In genomic region chr10:63465293-63466167, GRCh38 we compare ENCODE assay signal across 8 cellular contexts. TPM values are rescaled to one million over a fixed set of nuclear protein-coding genes. Genes with fewer than 3 reads are reported as not detected.
A peak's percentile ranks its signal among the peaks of the same experiment; 100 is the strongest.
DNase-seq lines count a peak whose midpoint lies in the region; ATAC-seq and TF ChIP-seq lines count a peak whose summit lies in the region.

JMJD1C (minus strand) TSS chr10:63465977; CDS start chr10:63465662, 315 bp downstream.

- H3K27me3 Mint-ChIP-seq in activated T-helper 17 cell treated with anti-CD3 and anti-CD28 coated beads, Interleukin-2, amount 50 U/mL, for 72 hours: no peaks in the 10 kb centered on the region
- H3K27me3 Mint-ChIP-seq in naive thymus-derived CD8-positive, alpha-beta T cell: no peaks in the 10 kb centered on the region
- H3K27me3 Mint-ChIP-seq in stimulated activated naive CD8-positive, alpha-beta T cell treated with anti-CD3 and anti-CD28 coated beads, Interleukin-15, Interleukin-2, amounts not matched to agents 100 ng/mL and 50 ng/mL, for 24 hours: no peaks in the 10 kb centered on the region

- peak within 1 kb of the TSS; percentile 85 for H3K27ac Mint-ChIP-seq in activated T-helper 17 cell treated with anti-CD3 and anti-CD28 coated beads, Interleukin-2, amount 50 U/mL, for 72 hours
- peak within 1 kb of the TSS; percentile 87 to 97 (median 94) for H3K27ac Mint-ChIP-seq in naive thymus-derived CD8-positive, alpha-beta T cell
- peak within 1 kb of the TSS; percentile 78 for H3K27ac Mint-ChIP-seq in stimulated activated naive CD8-positive, alpha-beta T cell treated with anti-CD3 and anti-CD28 coated beads, Interleukin-15, Interleukin-2, amounts not matched to agents 100 ng/mL and 50 ng/mL, for 24 hours

- no peaks in the 10 kb centered on the region for H3K9me3 Mint-ChIP-seq in activated T-helper 17 cell treated with anti-CD3 and anti-CD28 coated beads, Interleukin-2, amount 50 U/mL, for 72 hours
- H3K9me3 Mint-ChIP-seq in naive thymus-derived CD8-positive, alpha-beta T cell: no peaks in the 10 kb centered on the region
- H3K9me3 Mint-ChIP-seq in stimulated activated naive CD8-positive, alpha-beta T cell treated with anti-CD3 and anti-CD28 coated beads, Interleukin-15, Interleukin-2, amounts not matched to agents 100 ng/mL and 50 ng/mL, for 24 hours: no peaks in the 10 kb centered on the region

- DNase-seq in DMS 273 (lab: John Stamatoyannopoulos, UW; ENCODE audit: unreplicated experiment) (peak; percentile 88), HS-5 (ENCODE audit: low read depth) (peak; percentile 43), RKO (ENCODE audit: low spot score) (peak; percentile 83), fibroblast of mammary gland (ENCODE audit: low read depth) (peak; percentile 81)
- DNase-seq in naive thymus-derived CD8-positive, alpha-beta T cell: peak; percentile 36 to 78 (median 61)

- peak within 1 kb of the TSS; percentile 78 for H3K4me3 ChIP-seq in fibroblast of mammary gland (ENCODE audit: control insufficient read depth, low read depth, low read length)

- H3K4me1 Mint-ChIP-seq in activated T-helper 17 cell treated with anti-CD3 and anti-CD28 coated beads, Interleukin-2, amount 50 U/mL, for 72 hours: peaks cover 5% of the 10 kb centered on the region
- H3K4me1 Mint-ChIP-seq in naive thymus-derived CD8-positive, alpha-beta T cell: peaks cover 2 to 42% (median 27%) of the 10 kb centered on the region in 4 donors
- H3K4me1 Mint-ChIP-seq in stimulated activated naive CD8-positive, alpha-beta T cell treated with anti-CD3 and anti-CD28 coated beads, Interleukin-15, Interleukin-2, amounts not matched to agents 100 ng/mL and 50 ng/mL, for 24 hours (ENCODE audit: low read depth): peaks cover 17% of the 10 kb centered on the region

- TF ChIP-seq CTCF in fibroblast of mammary gland (conservative IDR thresholded peaks at IDR 0.05; ENCODE audit: control insufficient read depth, insufficient read depth, low read depth, low read length): no peak

- no peaks in the 10 kb centered on the region for H3K36me3 Mint-ChIP-seq in activated T-helper 17 cell treated with anti-CD3 and anti-CD28 coated beads, Interleukin-2, amount 50 U/mL, for 72 hours (ENCODE audit: low read depth)
- H3K36me3 Mint-ChIP-seq in naive thymus-derived CD8-positive, alpha-beta T cell: no peaks in the 10 kb centered on the region
- no peaks in the 10 kb centered on the region for H3K36me3 Mint-ChIP-seq in stimulated activated naive CD8-positive, alpha-beta T cell treated with anti-CD3 and anti-CD28 coated beads, Interleukin-15, Interleukin-2, amounts not matched to agents 100 ng/mL and 50 ng/mL, for 24 hours (ENCODE audit: low read depth)

- ATAC-seq in GM19467 (IDR thresholded peaks at IDR 0.05; ENCODE audit: unreplicated experiment): peak; percentile 69
- ATAC-seq in activated T-helper 17 cell treated with anti-CD3 and anti-CD28 coated beads, Interleukin-2, amount 50 U/mL, for 72 hours (replicated peaks): peak; percentile 81
- ATAC-seq in naive thymus-derived CD8-positive, alpha-beta T cell: peak; percentile 73 to 74

- peak within 1 kb of the TSS; percentile 95 for H3K4me3 Mint-ChIP-seq in activated T-helper 17 cell treated with anti-CD3 and anti-CD28 coated beads, Interleukin-2, amount 50 U/mL, for 72 hours
- peak within 1 kb of the TSS; percentile 82 to 99 (median 94) for H3K4me3 Mint-ChIP-seq in naive thymus-derived CD8-positive, alpha-beta T cell
- H3K4me3 Mint-ChIP-seq in stimulated activated naive CD8-positive, alpha-beta T cell treated with anti-CD3 and anti-CD28 coated beads, Interleukin-15, Interleukin-2, amounts not matched to agents 100 ng/mL and 50 ng/mL, for 24 hours: peak within 1 kb of the TSS; percentile 92

- POLR2A ChIA-PET in naive thymus-derived CD8-positive, alpha-beta T cell (lab: Charles Lee): interaction anchor here (0.7 to 2.5 kb wide), 5 partner anchors 10 to 196 kb away, joined by 3 to 7 read pairs (median 4); partner anchors contain the start of gene REEP3

RNA-seq across cellular contexts. Expression of gene JMJD1C, which starts in this region (rescaled TPM):
- 10 to 100 TPM; 68.7 to 74.5 TPM for total RNA-seq in activated T-helper 17 cell treated with anti-CD3 and anti-CD28 coated beads, Interleukin-2, amount 50 U/mL, for 72 hours
- total RNA-seq in naive thymus-derived CD8-positive, alpha-beta T cell: 100 to 1,000 TPM; 112 to 126 TPM
- 10 to 100 TPM; 28.6 to 51.9 (median 50.0) TPM for polyA plus RNA-seq in naive thymus-derived CD8-positive, alpha-beta T cell

Comparison
In these comparisons a context has a peak if more than half of its experiments do, and no peak if none do; other contexts are left out.
1. Peak in every context shown above with its lines: DNase-seq, ATAC-seq and H3K4me3 ChIP-seq.